Comparison of ENCODE assay signal across 8 cellular contexts in the genomic region with DNA sequence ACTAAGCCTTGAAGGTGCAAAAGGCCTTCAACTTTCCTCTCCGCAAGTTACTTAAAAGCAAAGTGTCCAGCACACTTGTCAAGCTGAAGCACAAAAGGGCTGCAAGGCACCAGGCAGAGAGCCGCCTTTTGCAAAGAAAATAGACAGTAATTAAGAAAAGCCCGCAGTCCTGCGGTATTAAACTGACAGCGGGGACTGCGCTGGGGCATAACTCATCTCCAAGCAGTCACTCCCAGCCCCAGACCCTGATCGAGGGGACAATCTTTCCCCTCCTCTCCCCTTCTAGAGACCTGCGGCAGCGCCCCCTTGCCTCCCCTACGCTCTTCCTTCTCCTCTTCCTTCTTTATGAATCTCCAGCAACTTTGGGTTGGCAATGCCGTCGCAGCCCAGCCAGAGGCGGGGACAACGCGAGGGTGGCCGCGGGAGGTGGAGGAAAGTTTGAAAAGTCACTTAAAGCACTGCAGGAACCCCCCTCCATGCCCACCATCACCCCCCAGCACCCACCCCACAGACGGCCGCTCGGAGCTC.
DNase-seq lines count a peak whose midpoint lies in the region; TF ChIP-seq lines count a peak whose summit lies in the region.

No MANE protein-coding gene starts in this region.

- DNase-seq in NCI-H146 (lab: John Stamatoyannopoulos, UW) (peak; percentile 44), NCI-H146 treated with DMSO at 0.1 percent for 48 hours (lab: John Stamatoyannopoulos, UW; ENCODE audit: unreplicated experiment) (no peak), SJSA1 (ENCODE audit: low read depth in 1 of 2, low spot score in 2 of 2) (no peak), HUDEP-2 (lab: John Stamatoyannopoulos, UW; ENCODE audit: unreplicated experiment in 76 of 76) (no peak), kidney tubule cell (ENCODE audit: low spot score) (no peak), HT-29 (ENCODE audit: low spot score) (no peak)

- peak overlapping the region; percentile 49 for H3K4me3 ChIP-seq in SJSA1
- no peak overlapping the region for H3K4me3 ChIP-seq in endocrine pancreas (ENCODE audit: control insufficient read depth, insufficient read depth, low read length)
- peak overlapping the region; percentile 79 for H3K4me3 ChIP-seq in neural cell (ENCODE audit: low read length)

- H3K9me3 ChIP-seq in SJSA1 (replicated peaks) (no peaks in the 10 kb centered on the region), endocrine pancreas (ENCODE audit: control insufficient read depth, low read length) (no peaks in the 10 kb centered on the region), neural cell (ENCODE audit: low read length) (no peaks in the 10 kb centered on the region)

- H3K4me2 ChIP-seq in neural cell (ENCODE audit: low read length), result peak overlapping the region; percentile 94

- H3F3A ChIP-seq in neural cell (ENCODE audit: insufficient read depth, low read length, poor library complexity, severe bottlenecking), result no peaks in the 10 kb centered on the region

- TF ChIP-seq EP300 in neural cell (conservative IDR thresholded peaks at IDR 0.05; ENCODE audit: poor library complexity, severe bottlenecking), result no peak

- H4K20me1 ChIP-seq in neural cell (ENCODE audit: insufficient read depth), result no peaks in the 10 kb centered on the region

- H3K27me3 ChIP-seq in SJSA1 (replicated peaks) (peaks cover 42% of the 10 kb centered on the region), endocrine pancreas (ENCODE audit: control insufficient read depth, insufficient read depth, low read length) (no peaks in the 10 kb centered on the region), neural cell (ENCODE audit: insufficient read depth, low read depth, low read length) (no peaks in the 10 kb centered on the region)

- no peaks in the 10 kb centered on the region for H3K9me2 ChIP-seq in neural cell (ENCODE audit: insufficient read depth, low read length)

- H3K36me3 ChIP-seq in SJSA1 (no peaks in the 10 kb centered on the region), endocrine pancreas (ENCODE audit: control insufficient read depth, insufficient read depth, low read length) (no peaks in the 10 kb centered on the region), neural cell (ENCODE audit: insufficient read depth, low read length) (no peaks in the 10 kb centered on the region)

- peaks cover 34% of the 10 kb centered on the region for H3K79me2 ChIP-seq in neural cell (replicated peaks; ENCODE audit: insufficient read depth, low read length)

- no peak for TF ChIP-seq RAD21 in neural cell (conservative IDR thresholded peaks at IDR 0.05)

- H3K27ac ChIP-seq in SJSA1 (no peak overlapping the region), neural cell (ENCODE audit: low read length) (no peak overlapping the region)

- peak overlapping the region; percentile 6 for H2AFZ ChIP-seq in neural cell (ENCODE audit: low read depth, low read length)

- peak; percentile 47 for TF ChIP-seq CTCF in neural cell (IDR thresholded peaks at IDR 0.05; ENCODE audit: poor library complexity, severe bottlenecking)

- H3K4me1 ChIP-seq in SJSA1 (replicated peaks), result peaks cover 10% of the 10 kb centered on the region
- H3K4me1 ChIP-seq in endocrine pancreas (ENCODE audit: control insufficient read depth, insufficient read depth, low read length), result no peaks in the 10 kb centered on the region

- H3K9ac ChIP-seq in endocrine pancreas (ENCODE audit: control insufficient read depth, insufficient read depth, low read length) (peak overlapping the region; percentile 49), neural cell (ENCODE audit: low read length) (peak overlapping the region; percentile 78)

TF ChIP-seq in neural cell, 6 proteins besides CTCF, POLR2A, EP300 and RAD21:
- TF ChIP-seq SMC3 (conservative IDR thresholded peaks at IDR 0.05; ENCODE audit: poor library complexity) (peak; percentile 15), POLR2AphosphoS5 (IDR thresholded peaks at IDR 0.05) (no peak), EZH2 (IDR thresholded peaks at IDR 0.05; ENCODE audit: borderline replicate concordance, insufficient read depth, low read length, poor library complexity, severe bottlenecking) (no peak), TAF1 (IDR thresholded peaks at IDR 0.05; ENCODE audit: low read depth) (peak; percentile 69), REST (IDR thresholded peaks at IDR 0.05; ENCODE audit: borderline replicate concordance) (peak; percentile 22), MXI1 (conservative IDR thresholded peaks at IDR 0.05; ENCODE audit: poor library complexity, severe bottlenecking) (peak; percentile 33)
